Comparison of ENCODE assay signal across 9 cellular contexts in the genomic region with DNA sequence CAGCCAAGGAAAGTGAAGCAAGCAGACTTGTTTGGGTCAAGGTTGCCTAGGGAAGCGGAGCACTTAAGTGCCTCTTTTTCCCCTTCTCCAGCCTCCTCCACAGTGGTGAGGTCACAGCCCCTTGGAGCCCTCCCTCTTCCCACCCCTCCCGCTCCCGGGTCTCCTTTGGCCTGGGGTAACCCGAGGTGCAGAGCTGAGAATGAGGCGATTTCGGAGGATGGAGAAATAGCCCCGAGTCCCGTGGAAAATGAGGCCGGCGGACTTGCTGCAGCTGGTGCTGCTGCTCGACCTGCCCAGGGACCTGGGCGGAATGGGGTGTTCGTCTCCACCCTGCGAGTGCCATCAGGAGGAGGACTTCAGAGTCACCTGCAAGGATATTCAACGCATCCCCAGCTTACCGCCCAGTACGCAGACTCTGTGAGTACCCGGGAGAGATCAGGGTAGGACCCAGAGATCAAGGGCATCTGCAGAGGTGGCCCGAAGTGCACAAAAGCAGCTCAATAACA. TPM values are rescaled to one million over a fixed set of nuclear protein-coding genes. Genes with fewer than 3 reads are reported as not detected.
A peak's percentile ranks its signal among the peaks of the same experiment; 100 is the strongest.
DNase-seq lines count a peak whose midpoint lies in the region; ATAC-seq and TF ChIP-seq lines count a peak whose summit lies in the region.
"Had no signal": no experiment of that assay in that cellular context is flagged by ENCODE, and none has a peak within 500 bp of the region (broad histone marks: within the 10 kb centered on the region; RNA-seq: fewer than 3 reads in every experiment).

A gene (plus strand): TSS at position 188 of the 506 bp plus-strand sequence. CDS start 60 bp downstream, at position 248.

- CTCF ChIA-PET in activated CD4-positive, alpha-beta T cell treated with anti-CD3 and anti-CD28 coated beads for 36 hours (lab: Charles Lee): interaction anchor here (0.6 to 10.2 kb wide), 12 partner anchors 14 to 215 kb away, joined by 3 to 119 read pairs (median 4); a partner anchor contains a TSS

- no peaks in the 10 kb centered on the region for H3K79me2 ChIP-seq in smooth muscle cell (ENCODE audit: low read depth)

- H3K4me2 ChIP-seq in smooth muscle cell: peak within 1 kb of the TSS; percentile 96

- no peaks in the 10 kb centered on the region for H4K20me1 ChIP-seq in smooth muscle cell (ENCODE audit: low read depth)

- H3K27ac Mint-ChIP-seq in activated CD4-positive, alpha-beta T cell treated with anti-CD3 and anti-CD28 coated beads for 36 hours: peak within 1 kb of the TSS; percentile 72
- peak within 1 kb of the TSS; percentile 65 for H3K27ac Mint-ChIP-seq in activated naive CD8-positive, alpha-beta T cell treated with anti-CD3 and anti-CD28 coated beads, Interleukin-2, amount 10 ng/mL, durations not matched to agents 7 days and 5 days

- H3F3A ChIP-seq in smooth muscle cell (ENCODE audit: low read depth): no peaks in the 10 kb centered on the region

- H3K27me3 ChIP-seq in smooth muscle cell (ENCODE audit: low read depth): peaks cover 65% of the 10 kb centered on the region

- POLR2A ChIA-PET in activated CD4-positive, alpha-beta T cell treated with anti-CD3 and anti-CD28 coated beads for 36 hours (lab: Charles Lee): no interaction called here
- POLR2A ChIA-PET in activated naive CD8-positive, alpha-beta T cell treated with anti-CD3 and anti-CD28 coated beads, Interleukin-2, amount 10 ng/mL, durations not matched to agents 7 days and 5 days (lab: Charles Lee): interaction anchor here (0.6 to 1.1 kb wide), 2 partner anchors 11 to 263 kb away, joined by 3 read pairs; no protein-coding TSS in a partner anchor

- no peak within 1 kb of the TSS for H3K9ac ChIP-seq in smooth muscle cell (ENCODE audit: low read depth)

- peaks cover 46% of the 10 kb centered on the region for H3K4me1 Mint-ChIP-seq in activated CD4-positive, alpha-beta T cell treated with anti-CD3 and anti-CD28 coated beads for 36 hours
- peaks cover 38% of the 10 kb centered on the region for H3K4me1 Mint-ChIP-seq in activated naive CD8-positive, alpha-beta T cell treated with anti-CD3 and anti-CD28 coated beads, Interleukin-2, amount 10 ng/mL, durations not matched to agents 7 days and 5 days

- 19% methylated on average over 18 of the region's 19 CpGs for WGBS in smooth muscle cell (ENCODE audit: low lambda C conversion rate)

- peak within 1 kb of the TSS; percentile 50 for H3K4me3 ChIP-seq in iPS-18c (ENCODE audit: insufficient read depth, low read depth, low read length)
- peak within 1 kb of the TSS; percentile 63 for H3K4me3 ChIP-seq in smooth muscle cell

- H3K9me3 ChIP-seq in iPS-18c (ENCODE audit: control insufficient read depth, insufficient read depth, low read length) (no peaks in the 10 kb centered on the region), smooth muscle cell (replicated peaks; ENCODE audit: low read depth) (no peaks in the 10 kb centered on the region)

- no peak within 1 kb of the TSS for H3K27ac ChIP-seq in smooth muscle cell (ENCODE audit: low read depth)

- H3K27me3 Mint-ChIP-seq in activated CD4-positive, alpha-beta T cell treated with anti-CD3 and anti-CD28 coated beads for 36 hours: peaks cover 13% of the 10 kb centered on the region
- peaks cover 44% of the 10 kb centered on the region for H3K27me3 Mint-ChIP-seq in activated naive CD8-positive, alpha-beta T cell treated with anti-CD3 and anti-CD28 coated beads, Interleukin-2, amount 10 ng/mL, durations not matched to agents 7 days and 5 days

- ATAC-seq in activated CD4-positive, alpha-beta T cell treated with anti-CD3 and anti-CD28 coated beads for 36 hours: no peak
- no peak for ATAC-seq in activated naive CD8-positive, alpha-beta T cell treated with anti-CD3 and anti-CD28 coated beads, Interleukin-2, amount 10 ng/mL, durations not matched to agents 7 days and 5 days (ENCODE audit: low read depth)
- ATAC-seq in GM18909 (IDR thresholded peaks at IDR 0.05; ENCODE audit: poor library complexity, unreplicated experiment): no peak

- no peaks in the 10 kb centered on the region for H3K9me3 Mint-ChIP-seq in activated CD4-positive, alpha-beta T cell treated with anti-CD3 and anti-CD28 coated beads for 36 hours (ENCODE audit: low read depth)
- no peaks in the 10 kb centered on the region for H3K9me3 Mint-ChIP-seq in activated naive CD8-positive, alpha-beta T cell treated with anti-CD3 and anti-CD28 coated beads, Interleukin-2, amount 10 ng/mL, durations not matched to agents 7 days and 5 days

- no peaks in the 10 kb centered on the region for H3K36me3 ChIP-seq in smooth muscle cell (ENCODE audit: low read depth)

- peak within 1 kb of the TSS; percentile 75 for H3K4me3 Mint-ChIP-seq in activated CD4-positive, alpha-beta T cell treated with anti-CD3 and anti-CD28 coated beads for 36 hours
- H3K4me3 Mint-ChIP-seq in activated naive CD8-positive, alpha-beta T cell treated with anti-CD3 and anti-CD28 coated beads, Interleukin-2, amount 10 ng/mL, durations not matched to agents 7 days and 5 days: peak within 1 kb of the TSS; percentile 85

- DNase-seq in activated CD4-positive, alpha-beta T cell treated with anti-CD3 and anti-CD28 coated beads for 36 hours: peak; percentile 16
- no peak for DNase-seq in activated CD4-positive, alpha-beta T cell treated with anti-CD3 and anti-CD28 coated beads for 1 hour
- DNase-seq in activated naive CD8-positive, alpha-beta T cell treated with anti-CD3 and anti-CD28 coated beads, Interleukin-2, amount 10 ng/mL, durations not matched to agents 7 days and 5 days: peak; percentile 40
- no peak for DNase-seq in smooth muscle cell (lab: John Stamatoyannopoulos, UW; ENCODE audit: unreplicated experiment)
- no peak for DNase-seq in SW 1271 (lab: John Stamatoyannopoulos, UW)
- DNase-seq in GM10266 (ENCODE audit: extremely low spot score): no peak

- H2AFZ ChIP-seq in smooth muscle cell (ENCODE audit: low read depth): peak within 1 kb of the TSS; percentile 97

- intact Hi-C loops in activated CD4-positive, alpha-beta T cell treated with anti-CD3 and anti-CD28 coated beads for 36 hours (cut with DNase I, micrococcal nuclease): loop anchor here (1.0 to 5.0 kb wide), 6 partner anchors 32 to 509 kb away; no protein-coding TSS in a partner anchor

- H3K4me1 ChIP-seq in smooth muscle cell (ENCODE audit: low read depth): no peaks in the 10 kb centered on the region

- H3K36me3 Mint-ChIP-seq in activated CD4-positive, alpha-beta T cell treated with anti-CD3 and anti-CD28 coated beads for 36 hours (ENCODE audit: low read depth): no peaks in the 10 kb centered on the region
- H3K36me3 Mint-ChIP-seq in activated naive CD8-positive, alpha-beta T cell treated with anti-CD3 and anti-CD28 coated beads, Interleukin-2, amount 10 ng/mL, durations not matched to agents 7 days and 5 days: peaks cover 6% of the 10 kb centered on the region

- TF ChIP-seq CTCF in smooth muscle cell (IDR thresholded peaks at IDR 0.05; ENCODE audit: borderline replicate concordance, insufficient read depth, poor library complexity, severe bottlenecking): no peak
- TF ChIP-seq CTCF in GM10266 (IDR thresholded peaks at IDR 0.05; ENCODE audit: control insufficient read depth, insufficient read depth, low read depth, missing control alignments): no peak

RNA-seq across cellular contexts. Expression of the gene that starts here (rescaled TPM):
- total RNA-seq in activated CD4-positive, alpha-beta T cell treated with anti-CD3 and anti-CD28 coated beads for 36 hours: not detected
- under 1 TPM; 0.37 to 0.39 TPM for total RNA-seq in activated naive CD8-positive, alpha-beta T cell treated with anti-CD3 and anti-CD28 coated beads, Interleukin-2, amount 10 ng/mL, durations not matched to agents 7 days and 5 days
- total RNA-seq in smooth muscle cell: not detected in 2 replicates
- polyA plus RNA-seq in smooth muscle cell: 0.53 TPM in 1 of 2 replicates, not detected in the other
- total RNA-seq: activated CD8-positive, alpha-beta memory T cell treated with anti-CD3 and anti-CD28 coated beads for 36 hours had no signal

Comparison
In these comparisons a context has a peak if more than half of its experiments do, and no peak if none do; other contexts are left out.
1. Peak in DNase-seq in activated CD4-positive, alpha-beta T cell treated with anti-CD3 and anti-CD28 coated beads for 36 hours; RNA of the gene not detected or under 1 TPM.
2. Peak in DNase-seq in activated naive CD8-positive, alpha-beta T cell treated with anti-CD3 and anti-CD28 coated beads, Interleukin-2, amount 10 ng/mL, durations not matched to agents 7 days and 5 days; RNA of the gene not detected or under 1 TPM.